Comparison of ENCODE assay signal across 1 cellular context in the genomic region with DNA sequence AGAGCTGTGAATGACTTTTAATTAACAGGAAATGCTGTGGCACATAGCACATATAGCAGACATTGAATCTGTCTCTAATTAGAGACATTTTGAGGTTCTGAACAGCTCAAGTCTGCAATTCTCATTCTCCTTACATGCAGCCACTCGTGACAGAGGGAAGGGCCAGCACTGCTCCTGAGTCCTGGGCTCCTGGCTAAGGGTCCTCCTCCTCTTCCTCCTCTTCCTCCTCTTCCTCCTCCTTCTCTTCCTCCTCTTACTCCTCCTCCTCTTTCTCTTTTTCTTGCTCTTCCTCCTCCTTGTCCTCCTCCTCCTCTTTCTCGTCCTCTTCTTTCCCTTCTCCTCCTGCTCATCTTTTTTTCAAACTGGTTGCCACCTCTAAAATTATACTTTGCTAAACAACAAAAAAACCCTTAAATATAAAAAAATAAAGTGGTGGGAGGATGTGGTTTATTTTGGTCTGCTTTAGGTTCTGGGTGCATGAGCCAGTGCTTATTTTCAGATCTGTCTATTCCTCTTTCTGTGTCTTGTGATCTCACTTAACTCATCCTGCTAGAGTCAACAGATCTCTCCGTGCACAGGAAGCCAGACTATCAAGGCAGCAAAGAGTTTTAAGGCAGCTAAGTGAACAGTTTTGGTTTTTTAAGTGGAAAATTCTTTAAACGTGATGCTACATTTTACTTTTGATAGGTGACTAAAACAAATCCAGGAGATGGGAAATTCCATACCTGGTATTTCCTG.
A peak's percentile ranks its signal among the peaks of the same experiment; 100 is the strongest.
TF ChIP-seq lines count a peak whose summit lies in the region.

No MANE protein-coding gene starts in this region.

TF ChIP-seq in GM12878, 131 proteins besides CTCF, POLR2A, EP300 and RAD21 (continued from another document and continues in another):
- TF ChIP-seq ZBTB11 (CRISPR knock-in tag; IDR thresholded peaks at IDR 0.05): no peak
- TF ChIP-seq, protein P1, sequence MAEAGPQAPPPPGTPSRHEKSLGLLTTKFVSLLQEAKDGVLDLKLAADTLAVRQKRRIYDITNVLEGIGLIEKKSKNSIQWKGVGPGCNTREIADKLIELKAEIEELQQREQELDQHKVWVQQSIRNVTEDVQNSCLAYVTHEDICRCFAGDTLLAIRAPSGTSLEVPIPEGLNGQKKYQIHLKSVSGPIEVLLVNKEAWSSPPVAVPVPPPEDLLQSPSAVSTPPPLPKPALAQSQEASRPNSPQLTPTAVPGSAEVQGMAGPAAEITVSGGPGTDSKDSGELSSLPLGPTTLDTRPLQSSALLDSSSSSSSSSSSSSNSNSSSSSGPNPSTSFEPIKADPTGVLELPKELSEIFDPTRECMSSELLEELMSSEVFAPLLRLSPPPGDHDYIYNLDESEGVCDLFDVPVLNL (IDR thresholded peaks at IDR 0.05; ENCODE audit: low read depth, low read length): no peak
- TF ChIP-seq SIX5 (IDR thresholded peaks at IDR 0.05; ENCODE audit: low read depth, low read length, severe bottlenecking): no peak
- TF ChIP-seq RAD51 (IDR thresholded peaks at IDR 0.05): 0 out of 2 replicates have a peak, but pooled peaks have one; percentile 20
- no peak for TF ChIP-seq MYC (IDR thresholded peaks at IDR 0.05; ENCODE audit: insufficient read depth, insufficient read length, insufficient replicate concordance, low read length, severe bottlenecking)
- no peak for TF ChIP-seq ZBTB33 (IDR thresholded peaks at IDR 0.05)
- TF ChIP-seq NBN (IDR thresholded peaks at IDR 0.05): peak; percentile 97
- no peak for TF ChIP-seq HCFC1 (IDR thresholded peaks at IDR 0.05; ENCODE audit: low read length)
- TF ChIP-seq SMAD5 (IDR thresholded peaks at IDR 0.05; ENCODE audit: low read depth): no peak
- no peak for TF ChIP-seq RBBP5 (conservative IDR thresholded peaks at IDR 0.05)
- TF ChIP-seq POLR2AphosphoS2 (IDR thresholded peaks at IDR 0.05; ENCODE audit: low read depth, low read length): no peak
- TF ChIP-seq ZNF274 (IDR thresholded peaks at IDR 0.05; ENCODE audit: insufficient read depth, insufficient read length): no peak
- TF ChIP-seq PAX5 (IDR thresholded peaks at IDR 0.05; ENCODE audit: borderline replicate concordance, low read depth, low read length): no peak
- peak; percentile 64 for TF ChIP-seq MLLT1 (IDR thresholded peaks at IDR 0.05)
- TF ChIP-seq TAF1 (IDR thresholded peaks at IDR 0.05; ENCODE audit: borderline replicate concordance, low read depth, low read length): no peak
- TF ChIP-seq, protein P2, sequence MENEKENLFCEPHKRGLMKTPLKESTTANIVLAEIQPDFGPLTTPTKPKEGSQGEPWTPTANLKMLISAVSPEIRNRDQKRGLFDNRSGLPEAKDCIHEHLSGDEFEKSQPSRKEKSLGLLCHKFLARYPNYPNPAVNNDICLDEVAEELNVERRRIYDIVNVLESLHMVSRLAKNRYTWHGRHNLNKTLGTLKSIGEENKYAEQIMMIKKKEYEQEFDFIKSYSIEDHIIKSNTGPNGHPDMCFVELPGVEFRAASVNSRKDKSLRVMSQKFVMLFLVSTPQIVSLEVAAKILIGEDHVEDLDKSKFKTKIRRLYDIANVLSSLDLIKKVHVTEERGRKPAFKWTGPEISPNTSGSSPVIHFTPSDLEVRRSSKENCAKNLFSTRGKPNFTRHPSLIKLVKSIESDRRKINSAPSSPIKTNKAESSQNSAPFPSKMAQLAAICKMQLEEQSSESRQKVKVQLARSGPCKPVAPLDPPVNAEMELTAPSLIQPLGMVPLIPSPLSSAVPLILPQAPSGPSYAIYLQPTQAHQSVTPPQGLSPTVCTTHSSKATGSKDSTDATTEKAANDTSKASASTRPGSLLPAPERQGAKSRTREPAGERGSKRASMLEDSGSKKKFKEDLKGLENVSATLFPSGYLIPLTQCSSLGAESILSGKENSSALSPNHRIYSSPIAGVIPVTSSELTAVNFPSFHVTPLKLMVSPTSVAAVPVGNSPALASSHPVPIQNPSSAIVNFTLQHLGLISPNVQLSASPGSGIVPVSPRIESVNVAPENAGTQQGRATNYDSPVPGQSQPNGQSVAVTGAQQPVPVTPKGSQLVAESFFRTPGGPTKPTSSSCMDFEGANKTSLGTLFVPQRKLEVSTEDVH (IDR thresholded peaks at IDR 0.05; ENCODE audit: low read depth, partially characterized antibody): no peak
- TF ChIP-seq MEF2A (IDR thresholded peaks at IDR 0.05; ENCODE audit: insufficient read depth, low read depth, low read length): peak; percentile 95
- 0 out of 2 replicates have a peak, but pooled peaks have one; percentile 77 for TF ChIP-seq CBX5 (IDR thresholded peaks at IDR 0.05; ENCODE audit: low read depth)
- no peak for TF ChIP-seq NFYA (IDR thresholded peaks at IDR 0.05; ENCODE audit: borderline replicate concordance, low read depth, low read length)
- TF ChIP-seq TBL1XR1 (IDR thresholded peaks at IDR 0.05; ENCODE audit: low read depth, low read length): peak; percentile 43; the same call in 1 of the 2 replicates
- TF ChIP-seq PAX8 (IDR thresholded peaks at IDR 0.05): 0 out of 2 replicates have a peak, but pooled peaks have one; percentile 64
- TF ChIP-seq CREM (IDR thresholded peaks at IDR 0.05; ENCODE audit: low read depth): peak; percentile 34; the same call in 1 of the 2 replicates
- TF ChIP-seq BCL11A (IDR thresholded peaks at IDR 0.05; ENCODE audit: low read depth, low read length): peak; percentile 48; the same call in 1 of the 2 replicates
- no peak for TF ChIP-seq CHD1 (IDR thresholded peaks at IDR 0.05; ENCODE audit: low read depth, low read length)
- no peak for TF ChIP-seq CHD4 (IDR thresholded peaks at IDR 0.05)
- no peak for TF ChIP-seq EED (IDR thresholded peaks at IDR 0.05; ENCODE audit: low read depth)
- TF ChIP-seq NR2F1 (conservative IDR thresholded peaks at IDR 0.05): no peak
- TF ChIP-seq CHD2 (IDR thresholded peaks at IDR 0.05; ENCODE audit: borderline replicate concordance, low read depth, low read length): peak; percentile 51; the same call in 1 of the 2 replicates
- TF ChIP-seq POU2F2 (IDR thresholded peaks at IDR 0.05; ENCODE audit: borderline replicate concordance, low read depth, low read length): no peak
- no peak; the same call in 1 of the 2 replicates for TF ChIP-seq NKRF (conservative IDR thresholded peaks at IDR 0.05)
- TF ChIP-seq WRNIP1 (IDR thresholded peaks at IDR 0.05; ENCODE audit: borderline replicate concordance, low read depth, low read length): no peak
- TF ChIP-seq, protein P3, sequence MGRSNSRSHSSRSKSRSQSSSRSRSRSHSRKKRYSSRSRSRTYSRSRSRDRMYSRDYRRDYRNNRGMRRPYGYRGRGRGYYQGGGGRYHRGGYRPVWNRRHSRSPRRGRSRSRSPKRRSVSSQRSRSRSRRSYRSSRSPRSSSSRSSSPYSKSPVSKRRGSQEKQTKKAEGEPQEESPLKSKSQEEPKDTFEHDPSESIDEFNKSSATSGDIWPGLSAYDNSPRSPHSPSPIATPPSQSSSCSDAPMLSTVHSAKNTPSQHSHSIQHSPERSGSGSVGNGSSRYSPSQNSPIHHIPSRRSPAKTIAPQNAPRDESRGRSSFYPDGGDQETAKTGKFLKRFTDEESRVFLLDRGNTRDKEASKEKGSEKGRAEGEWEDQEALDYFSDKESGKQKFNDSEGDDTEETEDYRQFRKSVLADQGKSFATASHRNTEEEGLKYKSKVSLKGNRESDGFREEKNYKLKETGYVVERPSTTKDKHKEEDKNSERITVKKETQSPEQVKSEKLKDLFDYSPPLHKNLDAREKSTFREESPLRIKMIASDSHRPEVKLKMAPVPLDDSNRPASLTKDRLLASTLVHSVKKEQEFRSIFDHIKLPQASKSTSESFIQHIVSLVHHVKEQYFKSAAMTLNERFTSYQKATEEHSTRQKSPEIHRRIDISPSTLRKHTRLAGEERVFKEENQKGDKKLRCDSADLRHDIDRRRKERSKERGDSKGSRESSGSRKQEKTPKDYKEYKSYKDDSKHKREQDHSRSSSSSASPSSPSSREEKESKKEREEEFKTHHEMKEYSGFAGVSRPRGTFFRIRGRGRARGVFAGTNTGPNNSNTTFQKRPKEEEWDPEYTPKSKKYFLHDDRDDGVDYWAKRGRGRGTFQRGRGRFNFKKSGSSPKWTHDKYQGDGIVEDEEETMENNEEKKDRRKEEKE (IDR thresholded peaks at IDR 0.05): no peak
- TF ChIP-seq EZH2 (IDR thresholded peaks at IDR 0.05; ENCODE audit: borderline replicate concordance, control insufficient read depth, low read depth, low read length): no peak
- 0 out of 2 replicates have a peak, but pooled peaks have one; percentile 52 for TF ChIP-seq CBFB (IDR thresholded peaks at IDR 0.05; ENCODE audit: low read depth)
- no peak for TF ChIP-seq TARDBP (IDR thresholded peaks at IDR 0.05; ENCODE audit: borderline replicate concordance)
- no peak for TF ChIP-seq CREB1 (IDR thresholded peaks at IDR 0.05; ENCODE audit: low read depth)
- peak; percentile 63; the same call in 1 of the 2 replicates for TF ChIP-seq MTA3 (IDR thresholded peaks at IDR 0.05; ENCODE audit: borderline replicate concordance, low read length)
- peak; percentile 88 for TF ChIP-seq MTA2 (IDR thresholded peaks at IDR 0.05; ENCODE audit: low read depth)
- no peak for TF ChIP-seq ZNF207 (IDR thresholded peaks at IDR 0.05; ENCODE audit: borderline replicate concordance)
